In the genomic region with DNA sequence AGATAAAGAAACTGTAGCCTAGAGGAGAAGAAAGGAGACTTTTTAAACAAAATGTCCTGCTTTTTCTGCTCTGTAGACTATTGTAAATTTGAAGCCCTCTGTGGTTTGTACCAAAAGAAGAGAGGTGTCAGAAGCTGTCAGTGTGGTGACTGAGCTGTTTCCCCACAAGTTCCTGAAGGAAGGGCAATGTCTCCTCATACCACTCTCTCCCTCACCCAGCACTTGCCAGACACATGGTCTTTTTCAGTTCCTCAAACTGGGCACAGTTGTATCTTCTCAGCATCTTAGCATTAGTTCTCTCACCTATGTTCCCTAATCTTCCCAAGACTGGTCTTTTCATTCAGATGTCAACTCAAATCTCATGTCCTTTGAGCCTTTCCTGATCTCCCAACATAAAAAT, we compare ENCODE assay signal across 12 cellular contexts. TPM values are rescaled to one million over a fixed set of nuclear protein-coding genes. Genes with fewer than 3 reads are reported as not detected.
DNase-seq lines count a peak whose midpoint lies in the region; ATAC-seq lines count a peak whose summit lies in the region.
"Had no signal": no experiment of that assay in that cellular context is flagged by ENCODE, and none has a peak within 500 bp of the region (broad histone marks: within the 10 kb centered on the region; RNA-seq: fewer than 3 reads in every experiment).

No MANE protein-coding gene starts in this region.

- no peak for DNase-seq in activated CD4-positive, CD25-positive, alpha-beta regulatory T cell (lab: John Stamatoyannopoulos, UW)
- DNase-seq in SIG-M5 (lab: John Stamatoyannopoulos, UW) (peak; percentile 60), HAP-1 (ENCODE audit: low spot score in 2 of 2) (no peak), H7 (no peak)
- DNase-seq in stimulated activated effector memory CD8-positive, alpha-beta T cell treated with anti-CD3 and anti-CD28 coated beads, Interleukin-12 subunit alpha, Interleukin-12 subunit beta, amount 100 ng/mL, for 72 hours (ENCODE audit: low spot score in 2 of 2), result no peak
- DNase-seq: 8988T, tibial artery had no signal

- no peaks in the 10 kb centered on the region for H3K9me3 Mint-ChIP-seq in stimulated activated effector memory CD8-positive, alpha-beta T cell treated with anti-CD3 and anti-CD28 coated beads, Interleukin-12 subunit alpha, Interleukin-12 subunit beta, amount 100 ng/mL, for 72 hours

- no peaks in the 10 kb centered on the region for H3K9me3 ChIP-seq in HAP-1
- H3K9me3 ChIP-seq: tibial artery had no signal

- H3K27me3 ChIP-seq in HAP-1 (ENCODE audit: low read depth) (peaks cover 28% of the 10 kb centered on the region), H7 (ENCODE audit: control insufficient read depth, insufficient read depth, low read length) (no peaks in the 10 kb centered on the region)
- H3K27me3 ChIP-seq: tibial artery had no signal

- no peak overlapping the region for H3K4me3 ChIP-seq in HAP-1
- no peak overlapping the region for H3K4me3 ChIP-seq in H7 (ENCODE audit: insufficient read depth, low read depth, low read length)
- H3K4me3 ChIP-seq: SK-N-MC, tibial artery had no signal

- peak; percentile 13 to 55 for ATAC-seq in activated CD4-positive, CD25-positive, alpha-beta regulatory T cell treated with anti-CD3 and anti-CD28 coated beads, Interleukin-2, amount 50 U/mL, for 24 hours
- ATAC-seq in HG03064 (IDR thresholded peaks at IDR 0.05; ENCODE audit: low read depth, unreplicated experiment), result peak; percentile 63
- ATAC-seq in stimulated activated effector memory CD8-positive, alpha-beta T cell treated with anti-CD3 and anti-CD28 coated beads, Interleukin-12 subunit alpha, Interleukin-12 subunit beta, amount 100 ng/mL, for 72 hours, result peak; percentile 60
- no peak for ATAC-seq in HG02870 (IDR thresholded peaks at IDR 0.05; ENCODE audit: unreplicated experiment)

- H3K36me3 ChIP-seq in HAP-1 (replicated peaks) (no peaks in the 10 kb centered on the region), H7 (replicated peaks; ENCODE audit: control insufficient read depth, insufficient read depth, low read length) (no peaks in the 10 kb centered on the region)
- H3K36me3 ChIP-seq: tibial artery had no signal

- no peak overlapping the region for H3K4me3 Mint-ChIP-seq in stimulated activated effector memory CD8-positive, alpha-beta T cell treated with anti-CD3 and anti-CD28 coated beads, Interleukin-12 subunit alpha, Interleukin-12 subunit beta, amount 100 ng/mL, for 72 hours

- in situ Hi-C loops in HAP-1 (cut with MboI; ENCODE audit: low sequenced_read_pairs), result no loop called here

- H3K36me3 Mint-ChIP-seq in stimulated activated effector memory CD8-positive, alpha-beta T cell treated with anti-CD3 and anti-CD28 coated beads, Interleukin-12 subunit alpha, Interleukin-12 subunit beta, amount 100 ng/mL, for 72 hours, result no peaks in the 10 kb centered on the region

- H3K27ac Mint-ChIP-seq in stimulated activated effector memory CD8-positive, alpha-beta T cell treated with anti-CD3 and anti-CD28 coated beads, Interleukin-12 subunit alpha, Interleukin-12 subunit beta, amount 100 ng/mL, for 72 hours, result no peak overlapping the region

- H3K4me1 Mint-ChIP-seq in stimulated activated effector memory CD8-positive, alpha-beta T cell treated with anti-CD3 and anti-CD28 coated beads, Interleukin-12 subunit alpha, Interleukin-12 subunit beta, amount 100 ng/mL, for 72 hours, result peaks cover 17% of the 10 kb centered on the region

- H3K4me1 ChIP-seq in HAP-1, result no peaks in the 10 kb centered on the region

RNA-seq across cellular contexts. Expression of a gene that starts 4.3 kb away (rescaled TPM):
- total RNA-seq in H7 (2014; rRNA removed; shearing (Covaris generic)), result 0.48 and 1.5 TPM in 2 replicates

RNA-seq across cellular contexts. Expression of a gene that starts 12.4 kb away (rescaled TPM):
- 0.21 TPM in 1 of 2 replicates, not detected in the other for total RNA-seq in H7 (2014; rRNA removed; shearing (Covaris generic))
- total RNA-seq: activated CD8-positive, alpha-beta memory T cell treated with anti-CD3 and anti-CD28 coated beads for 36 hours had no signal

RNA-seq across cellular contexts. Expression of a gene that starts 15.7 kb away (rescaled TPM):
- total RNA-seq in H7 (2014; rRNA removed; shearing (Covaris generic)), result not detected in 2 replicates
- total RNA-seq: activated CD8-positive, alpha-beta memory T cell treated with anti-CD3 and anti-CD28 coated beads for 36 hours had no signal

RNA-seq across cellular contexts. Expression of a gene that starts 46.6 kb away (rescaled TPM):
- 13.3 and 17.2 TPM in 2 replicates for total RNA-seq in H7 (2014; rRNA removed; shearing (Covaris generic))
